Comparison of ENCODE assay signal across 27 cellular contexts in the genomic region with DNA sequence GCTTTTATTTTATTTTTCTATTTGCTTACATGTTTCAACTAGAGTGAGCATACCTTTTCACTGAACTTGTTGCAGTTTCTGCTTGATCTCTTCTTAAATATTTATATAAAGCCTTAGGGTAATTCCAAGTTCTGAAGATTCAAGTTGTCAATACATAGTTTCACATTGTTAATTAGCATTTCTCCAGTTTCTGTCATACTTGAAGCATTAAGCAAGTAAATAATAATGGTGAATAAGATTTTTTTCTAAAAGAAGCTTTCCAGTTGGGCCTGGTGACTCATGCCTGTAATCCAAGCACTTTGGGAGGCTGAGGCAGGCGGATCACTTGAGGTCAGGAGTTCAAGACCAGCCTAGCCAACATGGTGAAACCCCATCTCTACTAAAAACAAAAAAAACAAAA. TPM values are rescaled to one million over a fixed set of nuclear protein-coding genes. Genes with fewer than 3 reads are reported as not detected.
DNase-seq lines count a peak whose midpoint lies in the region; ATAC-seq, FAIRE-seq and TF ChIP-seq lines count a peak whose summit lies in the region.
"Had no signal": no experiment of that assay in that cellular context is flagged by ENCODE, and none has a peak within 500 bp of the region (broad histone marks: within the 10 kb centered on the region; RNA-seq: fewer than 3 reads in every experiment).

No MANE protein-coding gene starts in this region.

- H3K4me3 ChIP-seq in A549 (no peak overlapping the region), bronchial epithelial cell (ENCODE audit: low read depth, low read length) (no peak overlapping the region), foreskin fibroblast (ENCODE audit: low read depth in 1 of 2, low read length in 2 of 2) (no peak overlapping the region), Karpas-422 (ENCODE audit: low read length) (no peak overlapping the region)
- H3K4me3 ChIP-seq: Peyer's patch, upper lobe of right lung had no signal

- H3K27me3 ChIP-seq in bronchial epithelial cell (ENCODE audit: control insufficient read depth, insufficient read depth, low read length): no peaks in the 10 kb centered on the region
- no peaks in the 10 kb centered on the region for H3K27me3 ChIP-seq in Karpas-422 (ENCODE audit: low read length)
- H3K27me3 ChIP-seq: Peyer's patch, upper lobe of right lung had no signal

- POLR2A ChIA-PET in A549 (lab: Yijun Ruan, JAX): no interaction called here

- H3K36me3 ChIP-seq in bronchial epithelial cell (ENCODE audit: control insufficient read depth, insufficient read depth, low read length): peaks cover 3% of the 10 kb centered on the region
- peaks cover 35% of the 10 kb centered on the region; the same call in 1 of the 2 replicates for H3K36me3 ChIP-seq in Karpas-422 (ENCODE audit: insufficient read depth, low read length)

- DNase-seq in A549 (ENCODE audit: low read depth in 1 of 2, low spot score in 1 of 2): no peak
- DNase-seq in M059J (ENCODE audit: low read depth): peak; percentile 46
- peak; percentile 49 for DNase-seq in bronchial epithelial cell (ENCODE audit: low read depth)
- DNase-seq in foreskin fibroblast: peak; percentile 2 to 10
- no peak for DNase-seq in stimulated activated naive CD8-positive, alpha-beta T cell treated with anti-CD3 and anti-CD28 coated beads, Interleukin-15, Interleukin-2, amounts not matched to agents 100 U/mL and 50 U/mL, for 24 hours
- no peak for DNase-seq in T1000 (lab: John Stamatoyannopoulos, UW)
- no peak for DNase-seq in Karpas-422
- no peak for DNase-seq in activated gamma-delta T cell treated with Interleukin-2 at 50 U/mL for 16 hours
- DNase-seq: 8988T; activated CD4-positive, alpha-beta T cell treated with anti-CD3 and anti-CD28 coated beads for 48 hours; AML-193; CD4-positive, alpha-beta memory T cell; central memory CD4-positive, alpha-beta T cell; effector memory CD8-positive, alpha-beta T cell; NCI-H1092 treated with DMSO at 0.1 percent for 48 hours; NCI-H1694 treated with DMSO at 0.1 percent for 48 hours; NCI-H446; NCI-H82; nephron progenitor cell; Peyer's patch; SHP77 treated with DMSO at 0.1 percent for 48 hours; stimulated activated CD4-positive, alpha-beta T cell treated with anti-CD3 and anti-CD28 coated beads, Interleukin-15, amount 100 ng/mL, for 24 hours; stimulated activated CD4-positive, alpha-beta T cell treated with anti-CD3 and anti-CD28 coated beads, Interleukin-4, amount 100 ng/mL, for 4 hours; T-helper 9 cell; upper lobe of right lung had no signal

- no peaks in the 10 kb centered on the region for H3K9me3 ChIP-seq in A549
- no peaks in the 10 kb centered on the region for H3K9me3 ChIP-seq in Karpas-422 (ENCODE audit: low read length)
- H3K9me3 ChIP-seq: Peyer's patch, upper lobe of right lung had no signal

- H3K4me1 ChIP-seq in A549 (peaks cover 9% of the 10 kb centered on the region; the same call in 2 of the 3 replicates), Karpas-422 (ENCODE audit: low read length) (peaks cover 8% of the 10 kb centered on the region)
- H3K4me1 ChIP-seq: upper lobe of right lung had no signal

- CTCF ChIA-PET in A549 (lab: Yijun Ruan, JAX): interaction anchor here (0.9 to 10.2 kb wide), 6 partner anchors 11 to 288 kb away, joined by 3 to 206 read pairs (median 3); no protein-coding TSS in a partner anchor

- no peak for TF ChIP-seq EP300 in A549 (IDR thresholded peaks at IDR 0.05)

- peaks cover 63% of the 10 kb centered on the region for H3K79me2 ChIP-seq in Karpas-422 (ENCODE audit: low read length)

- FAIRE-seq in A549 (lab: Jason Lieb, UNC): no peak
- no peak for FAIRE-seq in bronchial epithelial cell (lab: Jason Lieb, UNC)
- FAIRE-seq: GM12891 had no signal

- H3K9me2 ChIP-seq in Karpas-422 (replicated peaks; ENCODE audit: insufficient read depth, low read length): no peaks in the 10 kb centered on the region

- H3K9ac ChIP-seq in Karpas-422 (ENCODE audit: low read length): no peak overlapping the region

- WGBS in A549 (ENCODE audit: missing lambda C conversion rate): 89% methylated on average over 1 of the region's 1 CpG

- TF ChIP-seq RAD21 in A549 (conservative IDR thresholded peaks at IDR 0.05 in 1 of 2, IDR thresholded peaks at IDR 0.05 in 1 of 2): no peak

- TF ChIP-seq CTCF in A549 (IDR thresholded peaks at IDR 0.05) (no peak), bronchial epithelial cell (IDR thresholded peaks at IDR 0.05; ENCODE audit: insufficient read depth, low read length, severe bottlenecking) (no peak), foreskin fibroblast (IDR thresholded peaks at IDR 0.05; ENCODE audit: low read depth, low read length) (no peak)

- TF ChIP-seq POLR2A in A549 (IDR thresholded peaks at IDR 0.05; ENCODE audit: low read length): no peak

- H3K27ac ChIP-seq in A549 (no peak overlapping the region), Karpas-422 (ENCODE audit: low read length) (no peak overlapping the region)
- H3K27ac ChIP-seq: Peyer's patch, upper lobe of right lung had no signal

- no peak overlapping the region for H2AFZ ChIP-seq in Karpas-422 (ENCODE audit: low read length)

- no peaks in the 10 kb centered on the region for H4K20me1 ChIP-seq in Karpas-422 (ENCODE audit: insufficient read depth, low read depth, low read length)

- H3K4me2 ChIP-seq in A549: no peak overlapping the region
- H3K4me2 ChIP-seq in Karpas-422 (ENCODE audit: low read depth, low read length, poor library complexity, severe bottlenecking): no peak overlapping the region

- no peak for ATAC-seq in A549
- ATAC-seq in stimulated activated naive CD8-positive, alpha-beta T cell treated with anti-CD3 and anti-CD28 coated beads, Interleukin-15, Interleukin-2, amounts not matched to agents 100 U/mL and 50 U/mL, for 24 hours: no peak
- ATAC-seq: effector memory CD8-positive, alpha-beta T cell; HCT116; upper lobe of right lung had no signal

TF ChIP-seq in A549, 52 proteins besides CTCF, POLR2A, EP300 and RAD21:
- TF ChIP-seq KDM1A (IDR thresholded peaks at IDR 0.05; ENCODE audit: low read depth) (no peak), NFE2L2 (conservative IDR thresholded peaks at IDR 0.05; ENCODE audit: low read length) (no peak), FOSL2 (IDR thresholded peaks at IDR 0.05) (no peak), FOSL2 (CRISPR knock-in tag; IDR thresholded peaks at IDR 0.05) (peak; percentile 37), ESRRA (IDR thresholded peaks at IDR 0.05; ENCODE audit: borderline replicate concordance, low read length) (no peak), FOSB (CRISPR knock-in tag; IDR thresholded peaks at IDR 0.05) (no peak), RFX5 (IDR thresholded peaks at IDR 0.05) (no peak)

RNA-seq across cellular contexts. Expression of gene CALML4, which starts 53.9 kb away (rescaled TPM):
- polyA plus RNA-seq in A549 (2011; rRNA removed) (10.4 and 18.2 TPM in 2 replicates), A549 (2017; fragmentation: RNase III; extraction: RNeasy Plus Mini Kit Qiagen cat#74134 plus additional on column Dnase treatment) (11.0 to 13.8 TPM (median 12.1 TPM) in 3 replicates)
- 4.7 and 6.3 TPM in 2 replicates for polyA plus RNA-seq in A549 (2012; cell fraction: cytosol; rRNA removed)
- polyA plus RNA-seq in A549 (2012; cell fraction: nucleus; rRNA removed): 16.2 and 20.8 TPM in 2 replicates
- polyA minus RNA-seq in A549 (2011; rRNA and poly(A)+ RNA removed): 3.2 and 3.8 TPM in 2 replicates
- 1.5 and 1.8 TPM in 2 replicates for total RNA-seq in M059J (2014; rRNA removed; shearing (Covaris generic))
- total RNA-seq in bronchial epithelial cell: 4.5 and 6.4 TPM in 2 replicates
- total RNA-seq in Karpas-422 (2014; rRNA removed; shearing (Covaris generic); ENCODE audit: low replicate concordance): 3.0 and 7.0 TPM in 2 replicates

Comparison
In these comparisons a context has a peak if more than half of its experiments do, and no peak if none do; other contexts are left out.
1. DNase-seq: peak in M059J (single experiment), bronchial epithelial cell (single experiment) and foreskin fibroblast (2 of 2); none in A549 (0 of 2), stimulated activated naive CD8-positive, alpha-beta T cell treated with anti-CD3 and anti-CD28 coated beads, Interleukin-15, Interleukin-2, amounts not matched to agents 100 U/mL and 50 U/mL, for 24 hours (single experiment), T1000 (single experiment), Karpas-422 (single experiment) and activated gamma-delta T cell treated with Interleukin-2 at 50 U/mL for 16 hours (single experiment).